2 cellular contexts compared by ENCODE assay signal in the genomic region with DNA sequence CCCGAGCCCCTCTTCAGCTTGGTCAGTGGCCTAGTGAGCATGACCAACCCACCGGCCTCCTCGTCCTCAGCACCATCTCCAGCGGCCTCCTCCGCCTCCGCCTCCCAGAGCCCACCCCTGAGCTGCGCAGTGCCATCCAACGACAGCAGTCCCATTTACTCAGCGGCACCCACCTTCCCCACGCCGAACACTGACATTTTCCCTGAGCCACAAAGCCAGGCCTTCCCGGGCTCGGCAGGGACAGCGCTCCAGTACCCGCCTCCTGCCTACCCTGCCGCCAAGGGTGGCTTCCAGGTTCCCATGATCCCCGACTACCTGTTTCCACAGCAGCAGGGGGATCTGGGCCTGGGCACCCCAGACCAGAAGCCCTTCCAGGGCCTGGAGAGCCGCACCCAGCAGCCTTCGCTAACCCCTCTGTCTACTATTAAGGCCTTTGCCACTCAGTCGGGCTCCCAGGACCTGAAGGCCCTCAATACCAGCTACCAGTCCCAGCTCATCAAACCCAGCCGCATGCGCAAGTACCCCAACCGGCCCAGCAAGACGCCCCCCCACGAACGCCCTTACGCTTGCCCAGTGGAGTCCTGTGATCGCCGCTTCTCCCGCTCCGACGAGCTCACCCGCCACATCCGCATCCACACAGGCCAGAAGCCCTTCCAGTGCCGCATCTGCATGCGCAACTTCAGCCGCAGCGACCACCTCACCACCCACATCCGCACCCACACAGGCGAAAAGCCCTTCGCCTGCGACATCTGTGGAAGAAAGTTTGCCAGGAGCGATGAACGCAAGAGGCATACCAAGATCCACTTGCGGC.
A peak's percentile ranks its signal among the peaks of the same experiment; 100 is the strongest.
TF ChIP-seq lines count a peak whose summit lies in the region.

No MANE protein-coding gene starts in this region.

TF ChIP-seq in GM12878, 131 proteins besides CTCF, POLR2A, EP300 and RAD21 (continues in another document):
- TF ChIP-seq, protein P1, sequence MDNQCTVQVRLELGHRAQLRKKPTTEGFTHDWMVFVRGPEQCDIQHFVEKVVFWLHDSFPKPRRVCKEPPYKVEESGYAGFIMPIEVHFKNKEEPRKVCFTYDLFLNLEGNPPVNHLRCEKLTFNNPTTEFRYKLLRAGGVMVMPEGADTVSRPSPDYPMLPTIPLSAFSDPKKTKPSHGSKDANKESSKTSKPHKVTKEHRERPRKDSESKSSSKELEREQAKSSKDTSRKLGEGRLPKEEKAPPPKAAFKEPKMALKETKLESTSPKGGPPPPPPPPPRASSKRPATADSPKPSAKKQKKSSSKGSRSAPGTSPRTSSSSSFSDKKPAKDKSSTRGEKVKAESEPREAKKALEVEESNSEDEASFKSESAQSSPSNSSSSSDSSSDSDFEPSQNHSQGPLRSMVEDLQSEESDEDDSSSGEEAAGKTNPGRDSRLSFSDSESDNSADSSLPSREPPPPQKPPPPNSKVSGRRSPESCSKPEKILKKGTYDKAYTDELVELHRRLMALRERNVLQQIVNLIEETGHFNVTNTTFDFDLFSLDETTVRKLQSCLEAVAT (IDR thresholded peaks at IDR 0.05) = 0 out of 2 replicates have a peak, but pooled peaks have one; percentile 45
- TF ChIP-seq, protein P2, sequence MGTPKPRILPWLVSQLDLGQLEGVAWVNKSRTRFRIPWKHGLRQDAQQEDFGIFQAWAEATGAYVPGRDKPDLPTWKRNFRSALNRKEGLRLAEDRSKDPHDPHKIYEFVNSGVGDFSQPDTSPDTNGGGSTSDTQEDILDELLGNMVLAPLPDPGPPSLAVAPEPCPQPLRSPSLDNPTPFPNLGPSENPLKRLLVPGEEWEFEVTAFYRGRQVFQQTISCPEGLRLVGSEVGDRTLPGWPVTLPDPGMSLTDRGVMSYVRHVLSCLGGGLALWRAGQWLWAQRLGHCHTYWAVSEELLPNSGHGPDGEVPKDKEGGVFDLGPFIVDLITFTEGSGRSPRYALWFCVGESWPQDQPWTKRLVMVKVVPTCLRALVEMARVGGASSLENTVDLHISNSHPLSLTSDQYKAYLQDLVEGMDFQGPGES (IDR thresholded peaks at IDR 0.05) = no peak
- no peak for TF ChIP-seq ATF7 (IDR thresholded peaks at IDR 0.05; ENCODE audit: low read depth)
- no peak for TF ChIP-seq ZNF207 (IDR thresholded peaks at IDR 0.05; ENCODE audit: borderline replicate concordance)
- no peak; the same call in 2 of the 3 replicates for TF ChIP-seq POU2F2 (IDR thresholded peaks at IDR 0.05; ENCODE audit: borderline replicate concordance, low read depth, low read length)
- TF ChIP-seq SUPT20H (IDR thresholded peaks at IDR 0.05; ENCODE audit: borderline replicate concordance, control insufficient read depth, low read depth, low read length) = no peak
- no peak for TF ChIP-seq MEF2B (IDR thresholded peaks at IDR 0.05; ENCODE audit: partially characterized antibody, poor library complexity, severe bottlenecking)
- TF ChIP-seq KDM1A (IDR thresholded peaks at IDR 0.05; ENCODE audit: borderline replicate concordance) = no peak
- no peak for TF ChIP-seq ESRRA (IDR thresholded peaks at IDR 0.05; ENCODE audit: low read length)
- TF ChIP-seq SMAD1 (IDR thresholded peaks at IDR 0.05; ENCODE audit: low read depth, partially characterized antibody) = peak; percentile 74
- peak; percentile 37; the same call in 1 of the 2 replicates for TF ChIP-seq POLR2AphosphoS5 (IDR thresholded peaks at IDR 0.05; ENCODE audit: low read length)
- TF ChIP-seq, protein P3, sequence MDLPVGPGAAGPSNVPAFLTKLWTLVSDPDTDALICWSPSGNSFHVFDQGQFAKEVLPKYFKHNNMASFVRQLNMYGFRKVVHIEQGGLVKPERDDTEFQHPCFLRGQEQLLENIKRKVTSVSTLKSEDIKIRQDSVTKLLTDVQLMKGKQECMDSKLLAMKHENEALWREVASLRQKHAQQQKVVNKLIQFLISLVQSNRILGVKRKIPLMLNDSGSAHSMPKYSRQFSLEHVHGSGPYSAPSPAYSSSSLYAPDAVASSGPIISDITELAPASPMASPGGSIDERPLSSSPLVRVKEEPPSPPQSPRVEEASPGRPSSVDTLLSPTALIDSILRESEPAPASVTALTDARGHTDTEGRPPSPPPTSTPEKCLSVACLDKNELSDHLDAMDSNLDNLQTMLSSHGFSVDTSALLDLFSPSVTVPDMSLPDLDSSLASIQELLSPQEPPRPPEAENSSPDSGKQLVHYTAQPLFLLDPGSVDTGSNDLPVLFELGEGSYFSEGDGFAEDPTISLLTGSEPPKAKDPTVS (IDR thresholded peaks at IDR 0.05; ENCODE audit: low read depth, low read length) = no peak
- no peak for TF ChIP-seq IRF4 (IDR thresholded peaks at IDR 0.05; ENCODE audit: low read depth, low read length)
- TF ChIP-seq, protein P4, sequence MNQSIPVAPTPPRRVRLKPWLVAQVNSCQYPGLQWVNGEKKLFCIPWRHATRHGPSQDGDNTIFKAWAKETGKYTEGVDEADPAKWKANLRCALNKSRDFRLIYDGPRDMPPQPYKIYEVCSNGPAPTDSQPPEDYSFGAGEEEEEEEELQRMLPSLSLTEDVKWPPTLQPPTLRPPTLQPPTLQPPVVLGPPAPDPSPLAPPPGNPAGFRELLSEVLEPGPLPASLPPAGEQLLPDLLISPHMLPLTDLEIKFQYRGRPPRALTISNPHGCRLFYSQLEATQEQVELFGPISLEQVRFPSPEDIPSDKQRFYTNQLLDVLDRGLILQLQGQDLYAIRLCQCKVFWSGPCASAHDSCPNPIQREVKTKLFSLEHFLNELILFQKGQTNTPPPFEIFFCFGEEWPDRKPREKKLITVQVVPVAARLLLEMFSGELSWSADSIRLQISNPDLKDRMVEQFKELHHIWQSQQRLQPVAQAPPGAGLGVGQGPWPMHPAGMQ (IDR thresholded peaks at IDR 0.05; ENCODE audit: borderline replicate concordance) = no peak
- no peak for TF ChIP-seq MTA3 (IDR thresholded peaks at IDR 0.05; ENCODE audit: borderline replicate concordance, low read length)
- 0 out of 2 replicates have a peak, but pooled peaks have one; percentile 53 for TF ChIP-seq POLR2AphosphoS2 (IDR thresholded peaks at IDR 0.05; ENCODE audit: low read depth, low read length)
- 0 out of 2 replicates have a peak, but pooled peaks have one; percentile 10 for TF ChIP-seq PAX5 (IDR thresholded peaks at IDR 0.05; ENCODE audit: borderline replicate concordance, low read depth, low read length)
- TF ChIP-seq, protein P5, sequence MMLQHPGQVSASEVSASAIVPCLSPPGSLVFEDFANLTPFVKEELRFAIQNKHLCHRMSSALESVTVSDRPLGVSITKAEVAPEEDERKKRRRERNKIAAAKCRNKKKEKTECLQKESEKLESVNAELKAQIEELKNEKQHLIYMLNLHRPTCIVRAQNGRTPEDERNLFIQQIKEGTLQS (IDR thresholded peaks at IDR 0.05; ENCODE audit: borderline replicate concordance, extremely low read depth, low read depth, low read length) = no peak
- TF ChIP-seq NBN (IDR thresholded peaks at IDR 0.05) = no peak; the same call in 1 of the 2 replicates
- TF ChIP-seq, protein P6, sequence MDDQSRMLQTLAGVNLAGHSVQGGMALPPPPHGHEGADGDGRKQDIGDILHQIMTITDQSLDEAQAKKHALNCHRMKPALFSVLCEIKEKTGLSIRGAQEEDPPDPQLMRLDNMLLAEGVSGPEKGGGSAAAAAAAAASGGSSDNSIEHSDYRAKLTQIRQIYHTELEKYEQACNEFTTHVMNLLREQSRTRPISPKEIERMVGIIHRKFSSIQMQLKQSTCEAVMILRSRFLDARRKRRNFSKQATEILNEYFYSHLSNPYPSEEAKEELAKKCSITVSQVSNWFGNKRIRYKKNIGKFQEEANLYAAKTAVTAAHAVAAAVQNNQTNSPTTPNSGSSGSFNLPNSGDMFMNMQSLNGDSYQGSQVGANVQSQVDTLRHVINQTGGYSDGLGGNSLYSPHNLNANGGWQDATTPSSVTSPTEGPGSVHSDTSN (IDR thresholded peaks at IDR 0.05; ENCODE audit: insufficient replicate concordance, low read depth, low read length) = peak; percentile 3
- no peak for TF ChIP-seq TCF3 (IDR thresholded peaks at IDR 0.05; ENCODE audit: borderline replicate concordance, insufficient read depth, low read depth, low read length)
- TF ChIP-seq RB1 (IDR thresholded peaks at IDR 0.05; ENCODE audit: borderline replicate concordance) = no peak

TF ChIP-seq in HepG2, 621 proteins besides CTCF, POLR2A, EP300 and RAD21 (continues in another document):
- TF ChIP-seq MLLT10 (CRISPR knock-in tag; IDR thresholded peaks at IDR 0.05) (no peak), TSC22D2 (CRISPR knock-in tag; IDR thresholded peaks at IDR 0.05; ENCODE audit: borderline replicate concordance) (no peak), RBM39 (IDR thresholded peaks at IDR 0.05; ENCODE audit: low read depth, low read length, poor library complexity, severe bottlenecking) (peak; percentile 99), ZNF768 (CRISPR knock-in tag; IDR thresholded peaks at IDR 0.05) (0 out of 2 replicates have a peak, but pooled peaks have one; percentile 19), RBM22 (optimal IDR thresholded peaks at IDR 0.05; ENCODE audit: low read length) (no peak), ZKSCAN5 (CRISPR knock-in tag; IDR thresholded peaks at IDR 0.05) (no peak), GZF1 (CRISPR knock-in tag; IDR thresholded peaks at IDR 0.05) (no peak), ZFP37 (CRISPR knock-in tag; IDR thresholded peaks at IDR 0.05; ENCODE audit: borderline replicate concordance) (no peak), RBFOX2 (IDR thresholded peaks at IDR 0.05; ENCODE audit: low read depth, low read length) (peak; percentile 76; the same call in 1 of the 2 replicates), PTBP1 (IDR thresholded peaks at IDR 0.05; ENCODE audit: low read depth, low read length, poor library complexity, severe bottlenecking) (peak; percentile 40)
- TF ChIP-seq, protein P7, sequence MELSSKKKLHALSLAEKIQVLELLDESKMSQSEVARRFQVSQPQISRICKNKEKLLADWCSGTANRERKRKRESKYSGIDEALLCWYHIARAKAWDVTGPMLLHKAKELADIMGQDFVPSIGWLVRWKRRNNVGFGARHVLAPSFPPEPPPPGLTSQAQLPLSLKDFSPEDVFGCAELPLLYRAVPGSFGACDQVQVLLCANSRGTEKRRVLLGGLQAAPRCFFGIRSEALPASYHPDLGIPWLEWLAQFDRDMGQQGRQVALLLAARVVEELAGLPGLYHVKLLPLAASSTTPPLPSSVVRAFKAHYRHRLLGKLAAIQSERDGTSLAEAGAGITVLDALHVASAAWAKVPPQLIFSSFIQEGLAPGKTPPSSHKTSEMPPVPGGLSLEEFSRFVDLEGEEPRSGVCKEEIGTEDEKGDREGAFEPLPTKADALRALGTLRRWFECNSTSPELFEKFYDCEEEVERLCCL (CRISPR knock-in tag; IDR thresholded peaks at IDR 0.05; ENCODE audit: borderline replicate concordance) = 0 out of 2 replicates have a peak, but pooled peaks have one; percentile 35
- TF ChIP-seq, protein P8, sequence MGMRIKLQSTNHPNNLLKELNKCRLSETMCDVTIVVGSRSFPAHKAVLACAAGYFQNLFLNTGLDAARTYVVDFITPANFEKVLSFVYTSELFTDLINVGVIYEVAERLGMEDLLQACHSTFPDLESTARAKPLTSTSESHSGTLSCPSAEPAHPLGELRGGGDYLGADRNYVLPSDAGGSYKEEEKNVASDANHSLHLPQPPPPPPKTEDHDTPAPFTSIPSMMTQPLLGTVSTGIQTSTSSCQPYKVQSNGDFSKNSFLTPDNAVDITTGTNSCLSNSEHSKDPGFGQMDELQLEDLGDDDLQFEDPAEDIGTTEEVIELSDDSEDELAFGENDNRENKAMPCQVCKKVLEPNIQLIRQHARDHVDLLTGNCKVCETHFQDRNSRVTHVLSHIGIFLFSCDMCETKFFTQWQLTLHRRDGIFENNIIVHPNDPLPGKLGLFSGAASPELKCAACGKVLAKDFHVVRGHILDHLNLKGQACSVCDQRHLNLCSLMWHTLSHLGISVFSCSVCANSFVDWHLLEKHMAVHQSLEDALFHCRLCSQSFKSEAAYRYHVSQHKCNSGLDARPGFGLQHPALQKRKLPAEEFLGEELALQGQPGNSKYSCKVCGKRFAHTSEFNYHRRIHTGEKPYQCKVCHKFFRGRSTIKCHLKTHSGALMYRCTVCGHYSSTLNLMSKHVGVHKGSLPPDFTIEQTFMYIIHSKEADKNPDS (CRISPR knock-in tag; IDR thresholded peaks at IDR 0.05) = no peak
- TF ChIP-seq, protein P9, sequence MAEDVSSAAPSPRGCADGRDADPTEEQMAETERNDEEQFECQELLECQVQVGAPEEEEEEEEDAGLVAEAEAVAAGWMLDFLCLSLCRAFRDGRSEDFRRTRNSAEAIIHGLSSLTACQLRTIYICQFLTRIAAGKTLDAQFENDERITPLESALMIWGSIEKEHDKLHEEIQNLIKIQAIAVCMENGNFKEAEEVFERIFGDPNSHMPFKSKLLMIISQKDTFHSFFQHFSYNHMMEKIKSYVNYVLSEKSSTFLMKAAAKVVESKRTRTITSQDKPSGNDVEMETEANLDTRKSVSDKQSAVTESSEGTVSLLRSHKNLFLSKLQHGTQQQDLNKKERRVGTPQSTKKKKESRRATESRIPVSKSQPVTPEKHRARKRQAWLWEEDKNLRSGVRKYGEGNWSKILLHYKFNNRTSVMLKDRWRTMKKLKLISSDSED (CRISPR knock-in tag; IDR thresholded peaks at IDR 0.05) = no peak
- TF ChIP-seq, protein P10, sequence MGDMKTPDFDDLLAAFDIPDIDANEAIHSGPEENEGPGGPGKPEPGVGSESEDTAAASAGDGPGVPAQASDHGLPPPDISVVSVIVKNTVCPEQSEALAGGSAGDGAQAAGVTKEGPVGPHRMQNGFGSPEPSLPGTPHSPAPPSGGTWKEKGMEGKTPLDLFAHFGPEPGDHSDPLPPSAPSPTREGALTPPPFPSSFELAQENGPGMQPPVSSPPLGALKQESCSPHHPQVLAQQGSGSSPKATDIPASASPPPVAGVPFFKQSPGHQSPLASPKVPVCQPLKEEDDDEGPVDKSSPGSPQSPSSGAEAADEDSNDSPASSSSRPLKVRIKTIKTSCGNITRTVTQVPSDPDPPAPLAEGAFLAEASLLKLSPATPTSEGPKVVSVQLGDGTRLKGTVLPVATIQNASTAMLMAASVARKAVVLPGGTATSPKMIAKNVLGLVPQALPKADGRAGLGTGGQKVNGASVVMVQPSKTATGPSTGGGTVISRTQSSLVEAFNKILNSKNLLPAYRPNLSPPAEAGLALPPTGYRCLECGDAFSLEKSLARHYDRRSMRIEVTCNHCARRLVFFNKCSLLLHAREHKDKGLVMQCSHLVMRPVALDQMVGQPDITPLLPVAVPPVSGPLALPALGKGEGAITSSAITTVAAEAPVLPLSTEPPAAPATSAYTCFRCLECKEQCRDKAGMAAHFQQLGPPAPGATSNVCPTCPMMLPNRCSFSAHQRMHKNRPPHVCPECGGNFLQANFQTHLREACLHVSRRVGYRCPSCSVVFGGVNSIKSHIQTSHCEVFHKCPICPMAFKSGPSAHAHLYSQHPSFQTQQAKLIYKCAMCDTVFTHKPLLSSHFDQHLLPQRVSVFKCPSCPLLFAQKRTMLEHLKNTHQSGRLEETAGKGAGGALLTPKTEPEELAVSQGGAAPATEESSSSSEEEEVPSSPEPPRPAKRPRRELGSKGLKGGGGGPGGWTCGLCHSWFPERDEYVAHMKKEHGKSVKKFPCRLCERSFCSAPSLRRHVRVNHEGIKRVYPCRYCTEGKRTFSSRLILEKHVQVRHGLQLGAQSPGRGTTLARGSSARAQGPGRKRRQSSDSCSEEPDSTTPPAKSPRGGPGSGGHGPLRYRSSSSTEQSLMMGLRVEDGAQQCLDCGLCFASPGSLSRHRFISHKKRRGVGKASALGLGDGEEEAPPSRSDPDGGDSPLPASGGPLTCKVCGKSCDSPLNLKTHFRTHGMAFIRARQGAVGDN (CRISPR knock-in tag; IDR thresholded peaks at IDR 0.05) = peak; percentile 22
